In genomic region chr6:137653698-137654059, GRCh38 we compare ENCODE assay signal across 29 cellular contexts.
"Had no signal": no experiment of that assay in that cellular context is flagged by ENCODE, and none has a peak within 500 bp of the region (broad histone marks: within the 10 kb centered on the region; RNA-seq: fewer than 3 reads in every experiment).

No MANE protein-coding gene starts in this region.

- DNase-seq: activated B cell treated with CpG ODN at 0.5 μM for 24 hours; activated CD4-positive, alpha-beta T cell treated with anti-CD3 and anti-CD28 coated beads for 48 hours; activated CD4-positive, alpha-beta T cell treated with anti-CD3 and anti-CD28 coated beads, Interleukin-2, amount 50 U/mL, for 1 hour; activated CD4-positive, alpha-beta T cell treated with anti-CD3 and anti-CD28 coated beads, Interleukin-2, amount 50 U/mL, for 48 hours; activated CD8-positive, alpha-beta memory T cell treated with anti-CD3 and anti-CD28 coated beads for 24 hours; activated CD8-positive, alpha-beta T cell treated with anti-CD3 and anti-CD28 coated beads for 36 hours; activated effector memory CD4-positive, alpha-beta T cell treated with Interleukin-2 at 50 U/mL for 16 hours; activated gamma-delta T cell treated with Interleukin-2 at 50 U/mL for 16 hours; activated naive CD4-positive, alpha-beta T cell treated with anti-CD3 and anti-CD28 coated beads, Interleukin-2, amount 50 U/mL, for 16 hours; activated naive CD4-positive, alpha-beta T cell treated with Interleukin-2 at 50 U/mL for 16 hours; activated T-cell treated with anti-CD3 and anti-CD28 coated beads, Interleukin-2, amount 50 U/mL, for 4 hours; amniotic stem cell; anterior cingulate cortex; brain microvascular endothelial cell; dorsolateral prefrontal cortex; effector memory CD4-positive, alpha-beta T cell; endodermal cell; foreskin fibroblast; glutamatergic neuron; heart left ventricle; T1000; WERI-Rb-1 had no signal

- H3K27me3 ChIP-seq: brain microvascular endothelial cell, heart left ventricle had no signal

- H3K27ac ChIP-seq: brain microvascular endothelial cell, coronary artery, dorsolateral prefrontal cortex, heart left ventricle, WERI-Rb-1 had no signal

- H3K36me3 ChIP-seq: brain microvascular endothelial cell, heart left ventricle, WERI-Rb-1 had no signal

- FAIRE-seq: astrocyte, bronchial epithelial cell, frontal cortex had no signal

- H3K4me3 ChIP-seq: coronary artery, dorsolateral prefrontal cortex, heart left ventricle had no signal

- ATAC-seq: activated CD4-positive, CD25-positive, alpha-beta regulatory T cell treated with anti-CD3 and anti-CD28 coated beads, Interleukin-2, amount 50 U/mL, for 24 hours; activated CD8-positive, alpha-beta T cell treated with anti-CD3 and anti-CD28 coated beads for 36 hours; activated T-cell treated with anti-CD3 and anti-CD28 coated beads, Interleukin-2, amount 50 U/mL, for 4 hours; activated T-helper 17 cell treated with anti-CD3 and anti-CD28 coated beads, Interleukin-2, amount 50 U/mL, for 72 hours; esophagus mucosa; heart left ventricle had no signal
